In the genomic region with DNA sequence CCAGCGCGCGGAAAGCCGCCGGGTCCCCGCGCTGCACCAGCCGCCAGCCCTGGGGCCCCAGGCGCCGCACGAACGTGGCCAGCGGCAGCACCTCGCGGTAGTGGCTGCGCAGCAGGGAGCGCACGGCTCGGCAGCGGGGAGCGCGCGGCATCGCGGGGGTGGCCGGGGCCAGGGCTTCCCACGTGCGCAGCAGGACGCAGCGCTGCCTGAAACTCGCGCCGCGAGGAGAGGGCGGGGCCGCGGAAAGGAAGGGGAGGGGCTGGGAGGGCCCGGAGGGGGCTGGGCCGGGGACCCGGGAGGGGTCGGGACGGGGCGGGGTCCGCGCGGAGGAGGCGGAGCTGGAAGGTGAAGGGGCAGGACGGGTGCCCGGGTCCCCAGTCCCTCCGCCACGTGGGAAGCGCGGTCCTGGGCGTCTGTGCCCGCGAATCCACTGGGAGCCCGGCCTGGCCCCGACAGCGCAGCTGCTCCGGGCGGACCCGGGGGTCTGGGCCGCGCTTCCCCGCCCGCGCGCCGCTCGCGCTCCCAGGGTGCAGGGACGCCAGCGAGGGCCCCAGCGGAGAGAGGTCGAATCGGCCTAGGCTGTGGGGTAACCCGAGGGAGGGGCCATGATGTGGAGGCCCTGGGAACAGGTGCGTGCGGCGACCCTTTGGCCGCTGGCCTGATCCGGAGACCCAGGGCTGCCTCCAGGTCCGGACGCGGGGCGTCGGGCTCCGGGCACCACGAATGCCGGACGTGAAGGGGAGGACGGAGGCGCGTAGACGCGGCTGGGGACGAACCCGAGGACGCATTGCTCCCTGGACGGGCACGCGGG, we compare ENCODE assay signal across 8 cellular contexts. TPM values are rescaled to one million over a fixed set of nuclear protein-coding genes. Genes with fewer than 3 reads are reported as not detected.
DNase-seq lines count a peak whose midpoint lies in the region; ATAC-seq, FAIRE-seq and TF ChIP-seq lines count a peak whose summit lies in the region.

A gene (minus strand): TSS at position 230 of the 811 bp plus-strand sequence. CDS start 79 bp downstream, at position 151.

- FAIRE-seq in kidney (lab: Jason Lieb, UNC), result no peak

- TF ChIP-seq CTCF in NB4 (IDR thresholded peaks at IDR 0.05; ENCODE audit: low read depth, low read length) (no peak), kidney (IDR thresholded peaks at IDR 0.05; ENCODE audit: borderline replicate concordance, extremely low read depth, insufficient read depth) (no peak)

- H3K4me3 ChIP-seq in NB4 (ENCODE audit: low read depth, low read length) (peak within 1 kb of the TSS; percentile 49), kidney (ENCODE audit: low read length in 2 of 2) (no peak within 1 kb of the TSS)

- intact Hi-C loops in kidney (cut with DNase I), result no loop called here

- no peaks in the 10 kb centered on the region for H3K9me3 ChIP-seq in kidney (ENCODE audit: control insufficient read depth in 1 of 2, low read length in 2 of 2)

- peak; percentile 41 for TF ChIP-seq POLR2A in NB4 (IDR thresholded peaks at IDR 0.05; ENCODE audit: extremely low read depth, insufficient read length)

- ATAC-seq in HG02870 (IDR thresholded peaks at IDR 0.05; ENCODE audit: unreplicated experiment), result no peak

- DNase-seq in DMS114 treated with DMSO at 0.1 percent for 48 hours (lab: John Stamatoyannopoulos, UW; ENCODE audit: unreplicated experiment) (peak; percentile 27), NB4 (ENCODE audit: low read depth) (peak; percentile 89), kidney (peak; percentile 80), cerebellar cortex (ENCODE audit: low spot score) (no peak), GM03348 (ENCODE audit: low spot score) (no peak)
- DNase-seq in activated CD8-positive, alpha-beta memory T cell treated with anti-CD3 and anti-CD28 coated beads, Interleukin-2, amount 50 U/mL, for 4 hours, result peak; percentile 80
- peak; percentile 60 to 62 for DNase-seq in stimulated activated CD8-positive, alpha-beta memory T cell treated with anti-CD3 and anti-CD28 coated beads, Interleukin-4, amount 100 ng/mL, for 4 hours (ENCODE audit: low read depth in 2 of 2, low spot score in 1 of 2)

- H3K36me3 ChIP-seq in kidney (ENCODE audit: control insufficient read depth in 1 of 2, insufficient read depth in 2 of 2, low read length in 2 of 2), result no peaks in the 10 kb centered on the region

- H3K9ac ChIP-seq in kidney (ENCODE audit: low read length in 2 of 2), result no peak within 1 kb of the TSS

- H3K27ac ChIP-seq in kidney (ENCODE audit: low read depth in 2 of 2, low read length in 2 of 2), result no peak within 1 kb of the TSS

- peaks cover 0 to 2% of the 10 kb centered on the region in 2 donors for H3K4me1 ChIP-seq in kidney (ENCODE audit: control insufficient read depth in 1 of 2, insufficient read depth in 1 of 2, low read depth in 1 of 2, low read length in 2 of 2)

RNA-seq across cellular contexts. Expression of the gene that starts here (rescaled TPM):
- total RNA-seq in kidney, result 0.91 TPM
- polyA plus RNA-seq in kidney (ENCODE audit: insufficient read depth, low read depth, low replicate concordance), result not detected

Comparison
In these comparisons a context has a peak if more than half of its experiments do, and no peak if none do; other contexts are left out.
1. Peak in DNase-seq in kidney; RNA of the gene not detected or under 1 TPM.
2. DNase-seq: peak in DMS114 treated with DMSO at 0.1 percent for 48 hours (single experiment), NB4 (single experiment), activated CD8-positive, alpha-beta memory T cell treated with anti-CD3 and anti-CD28 coated beads, Interleukin-2, amount 50 U/mL, for 4 hours (single experiment) and stimulated activated CD8-positive, alpha-beta memory T cell treated with anti-CD3 and anti-CD28 coated beads, Interleukin-4, amount 100 ng/mL, for 4 hours (2 of 2); none in cerebellar cortex (single experiment) and GM03348 (single experiment).